Comparison of ENCODE assay signal across 10 cellular contexts in genomic region chr19:40422428-40423226, GRCh38. TPM values are rescaled to one million over a fixed set of nuclear protein-coding genes. Genes with fewer than 3 reads are reported as not detected.
A peak's percentile ranks its signal among the peaks of the same experiment; 100 is the strongest.
DNase-seq lines count a peak whose midpoint lies in the region; ATAC-seq and TF ChIP-seq lines count a peak whose summit lies in the region.
"Had no signal": no experiment of that assay in that cellular context is flagged by ENCODE, and none has a peak within 500 bp of the region (broad histone marks: within the 10 kb centered on the region; RNA-seq: fewer than 3 reads in every experiment).

No MANE protein-coding gene starts in this region.

- DNase-seq in activated CD8-positive, alpha-beta memory T cell treated with anti-CD3 and anti-CD28 coated beads, Interleukin-2, amount 10 ng/mL, durations not matched to agents 7 days and 5 days: no peak
- DNase-seq in activated CD8-positive, alpha-beta memory T cell treated with anti-CD3 and anti-CD28 coated beads for 24 hours: no peak
- no peak for DNase-seq in activated naive CD8-positive, alpha-beta T cell treated with anti-CD3 and anti-CD28 coated beads for 36 hours
- DNase-seq in lung (ENCODE audit: low spot score) (no peak), suprapubic skin (ENCODE audit: low spot score in 2 of 2) (no peak), cortex of kidney (lab: John Stamatoyannopoulos, UW) (no peak), SIG-M5 treated with dmso at 0.1 percent for 504 hours (lab: John Stamatoyannopoulos, UW; ENCODE audit: unreplicated experiment) (no peak)
- DNase-seq: BE2C had no signal

- peaks cover 31% of the 10 kb centered on the region for H3K4me1 Mint-ChIP-seq in activated CD8-positive, alpha-beta memory T cell treated with anti-CD3 and anti-CD28 coated beads, Interleukin-2, amount 10 ng/mL, durations not matched to agents 7 days and 5 days
- peaks cover 18% of the 10 kb centered on the region for H3K4me1 Mint-ChIP-seq in activated naive CD8-positive, alpha-beta T cell treated with anti-CD3 and anti-CD28 coated beads for 36 hours

- H3K4me1 ChIP-seq in lung (ENCODE audit: control insufficient read depth in 2 of 2, insufficient read depth in 2 of 2, low read length in 2 of 2) (peaks cover 2 to 8% of the 10 kb centered on the region in 2 donors), suprapubic skin (peaks cover 44% of the 10 kb centered on the region)

- no peaks in the 10 kb centered on the region for H3K27me3 Mint-ChIP-seq in activated CD8-positive, alpha-beta memory T cell treated with anti-CD3 and anti-CD28 coated beads, Interleukin-2, amount 10 ng/mL, durations not matched to agents 7 days and 5 days
- H3K27me3 Mint-ChIP-seq in activated naive CD8-positive, alpha-beta T cell treated with anti-CD3 and anti-CD28 coated beads for 36 hours: peaks cover 3% of the 10 kb centered on the region

- WGBS in lung, 2 donors: 86 to 93% methylated on average over 21 of the region's 21 CpGs
- WGBS in suprapubic skin: 87% methylated on average over 19 of the region's 21 CpGs

- peak overlapping the region; percentile 69 for H3K27ac Mint-ChIP-seq in activated CD8-positive, alpha-beta memory T cell treated with anti-CD3 and anti-CD28 coated beads, Interleukin-2, amount 10 ng/mL, durations not matched to agents 7 days and 5 days
- peak overlapping the region; percentile 93 for H3K27ac Mint-ChIP-seq in activated naive CD8-positive, alpha-beta T cell treated with anti-CD3 and anti-CD28 coated beads for 36 hours

- no peaks in the 10 kb centered on the region for H3K9me3 ChIP-seq in lung (ENCODE audit: control insufficient read depth in 2 of 2, insufficient read depth in 1 of 2, low read length in 1 of 2)
- no peaks in the 10 kb centered on the region for H3K9me3 ChIP-seq in suprapubic skin
- H3K9me3 ChIP-seq: BE2C had no signal

- TF ChIP-seq CTCF in lung (IDR thresholded peaks at IDR 0.05; ENCODE audit: control extremely low read depth, extremely low read depth) (no peak), suprapubic skin (IDR thresholded peaks at IDR 0.05) (no peak)

- TF ChIP-seq POLR2A in suprapubic skin (IDR thresholded peaks at IDR 0.05): no peak

- TF ChIP-seq EP300 in suprapubic skin (IDR thresholded peaks at IDR 0.05): no peak

- H3K36me3 Mint-ChIP-seq in activated CD8-positive, alpha-beta memory T cell treated with anti-CD3 and anti-CD28 coated beads, Interleukin-2, amount 10 ng/mL, durations not matched to agents 7 days and 5 days: peaks cover 11% of the 10 kb centered on the region
- peaks cover 12% of the 10 kb centered on the region for H3K36me3 Mint-ChIP-seq in activated naive CD8-positive, alpha-beta T cell treated with anti-CD3 and anti-CD28 coated beads for 36 hours

- H3K4me3 Mint-ChIP-seq in activated CD8-positive, alpha-beta memory T cell treated with anti-CD3 and anti-CD28 coated beads, Interleukin-2, amount 10 ng/mL, durations not matched to agents 7 days and 5 days: peak overlapping the region; percentile 15
- H3K4me3 Mint-ChIP-seq in activated naive CD8-positive, alpha-beta T cell treated with anti-CD3 and anti-CD28 coated beads for 36 hours: peak overlapping the region; percentile 45

- H3K27ac ChIP-seq in lung (ENCODE audit: low read depth in 1 of 2, low read length in 1 of 2): peak overlapping the region; percentile 13 to 50
- peak overlapping the region; percentile 34 for H3K27ac ChIP-seq in suprapubic skin

- CTCF ChIA-PET in activated CD8-positive, alpha-beta memory T cell treated with anti-CD3 and anti-CD28 coated beads, Interleukin-2, amount 10 ng/mL, durations not matched to agents 7 days and 5 days (lab: Charles Lee): interaction anchor here (1.0 to 5.8 kb wide), 3 partner anchors 14 to 41 kb away, joined by 3 to 57 read pairs (median 13); partner anchors contain the start of genes BLVRB and SERTAD3

- H3K27me3 ChIP-seq in lung (ENCODE audit: control insufficient read depth, insufficient read depth) (no peaks in the 10 kb centered on the region), suprapubic skin (no peaks in the 10 kb centered on the region)
- H3K27me3 ChIP-seq: BE2C had no signal

- H3K36me3 ChIP-seq in lung (ENCODE audit: control insufficient read depth in 2 of 2, insufficient read depth in 2 of 2, low read length in 2 of 2) (peaks cover 5 to 11% of the 10 kb centered on the region in 2 donors), suprapubic skin (peaks cover 10% of the 10 kb centered on the region)
- H3K36me3 ChIP-seq: BE2C had no signal

- H3K9me3 Mint-ChIP-seq in activated CD8-positive, alpha-beta memory T cell treated with anti-CD3 and anti-CD28 coated beads, Interleukin-2, amount 10 ng/mL, durations not matched to agents 7 days and 5 days (ENCODE audit: low read depth): no peaks in the 10 kb centered on the region
- H3K9me3 Mint-ChIP-seq in activated naive CD8-positive, alpha-beta T cell treated with anti-CD3 and anti-CD28 coated beads for 36 hours: no peaks in the 10 kb centered on the region

- no peak for ATAC-seq in activated CD8-positive, alpha-beta memory T cell treated with anti-CD3 and anti-CD28 coated beads, Interleukin-2, amount 10 ng/mL, durations not matched to agents 7 days and 5 days
- ATAC-seq in lung (ENCODE audit: insufficient read depth, low FRiP score) (no peak), GM18519 (IDR thresholded peaks at IDR 0.05; ENCODE audit: low FRiP score, unreplicated experiment) (no peak)

- no peak overlapping the region for H3K4me3 ChIP-seq in lung
- no peak overlapping the region for H3K4me3 ChIP-seq in suprapubic skin

RNA-seq across cellular contexts. Expression of gene SERTAD1, which starts 3.2 kb away (rescaled TPM):
- 1 to 10 TPM; 9.4 to 9.6 TPM for total RNA-seq in activated CD8-positive, alpha-beta memory T cell treated with anti-CD3 and anti-CD28 coated beads, Interleukin-2, amount 10 ng/mL, durations not matched to agents 7 days and 5 days
- total RNA-seq in activated naive CD8-positive, alpha-beta T cell treated with anti-CD3 and anti-CD28 coated beads for 36 hours: 1 to 10 TPM; 10.0 TPM
- 10 to 100 TPM; 10.8 to 25.1 TPM for total RNA-seq in lung
- 10 to 100 TPM; 23.3 to 37.9 TPM for polyA plus RNA-seq in lung
- total RNA-seq in suprapubic skin: 10 to 100 TPM in 3 of 4 donors, 1 to 10 TPM in 1; 8.5 to 33.9 (median 20.6) TPM

RNA-seq across cellular contexts. Expression of gene PRX, which starts 9.4 kb away (rescaled TPM):
- 1 to 10 TPM in 1 of 2 experiments, under 1 TPM in 1; 0.80 to 1.1 TPM for total RNA-seq in activated CD8-positive, alpha-beta memory T cell treated with anti-CD3 and anti-CD28 coated beads, Interleukin-2, amount 10 ng/mL, durations not matched to agents 7 days and 5 days
- under 1 TPM; 0.64 to 0.84 TPM for total RNA-seq in activated naive CD8-positive, alpha-beta T cell treated with anti-CD3 and anti-CD28 coated beads for 36 hours
- total RNA-seq in lung (10 to 100 TPM; 25.6 to 43.8 TPM), suprapubic skin (1 to 10 TPM; 4.1 to 7.3 (median 4.8) TPM)
- 10 to 100 TPM; 16.9 to 30.1 TPM for polyA plus RNA-seq in lung

RNA-seq across cellular contexts. Expression of gene SERTAD3, which starts 21.5 kb away (rescaled TPM):
- total RNA-seq in activated CD8-positive, alpha-beta memory T cell treated with anti-CD3 and anti-CD28 coated beads, Interleukin-2, amount 10 ng/mL, durations not matched to agents 7 days and 5 days: 10 to 100 TPM; 13.4 to 13.7 TPM
- 1 to 10 TPM; 4.4 to 5.3 TPM for total RNA-seq in activated naive CD8-positive, alpha-beta T cell treated with anti-CD3 and anti-CD28 coated beads for 36 hours
- total RNA-seq in lung: 10 to 100 TPM; 33.0 to 37.5 TPM
- 10 to 100 TPM; 28.9 to 34.6 TPM for polyA plus RNA-seq in lung
- total RNA-seq in suprapubic skin: 10 to 100 TPM; 16.4 to 29.8 (median 19.1) TPM

RNA-seq across cellular contexts. Expression of gene HIPK4, which starts 32.6 kb away (rescaled TPM):
- not detected for total RNA-seq in activated CD8-positive, alpha-beta memory T cell treated with anti-CD3 and anti-CD28 coated beads, Interleukin-2, amount 10 ng/mL, durations not matched to agents 7 days and 5 days
- total RNA-seq in activated naive CD8-positive, alpha-beta T cell treated with anti-CD3 and anti-CD28 coated beads for 36 hours: not detected
- total RNA-seq in lung: under 1 TPM in 1 of 2 donors, not detected in 1; 0.43 TPM
- polyA plus RNA-seq in lung: under 1 TPM; 0.10 to 0.22 TPM
- total RNA-seq in suprapubic skin: under 1 TPM in 3 of 4 donors, not detected in 1; 0.21 to 0.47 (median 0.42) TPM
- total RNA-seq: NCI-H460 had no signal

RNA-seq across cellular contexts. Expression of gene BLVRB, which starts 42.9 kb away (rescaled TPM):
- total RNA-seq in activated CD8-positive, alpha-beta memory T cell treated with anti-CD3 and anti-CD28 coated beads, Interleukin-2, amount 10 ng/mL, durations not matched to agents 7 days and 5 days: 10 to 100 TPM; 12.9 to 23.3 TPM
- total RNA-seq in activated naive CD8-positive, alpha-beta T cell treated with anti-CD3 and anti-CD28 coated beads for 36 hours: 10 to 100 TPM; 15.1 to 15.2 TPM
- total RNA-seq in lung: 100 to 1,000 TPM; 135 to 190 TPM
- 100 to 1,000 TPM; 331 to 413 TPM for polyA plus RNA-seq in lung
- total RNA-seq in suprapubic skin: 100 to 1,000 TPM; 117 to 172 (median 142) TPM
